ENCODE assay signal across 8 cellular contexts in genomic region chr22:39348909-39349505, GRCh38. TPM values are rescaled to one million over a fixed set of nuclear protein-coding genes. Genes with fewer than 3 reads are reported as not detected.
A peak's percentile ranks its signal among the peaks of the same experiment; 100 is the strongest.
DNase-seq lines count a peak whose midpoint lies in the region; ATAC-seq and TF ChIP-seq lines count a peak whose summit lies in the region.

No MANE protein-coding gene starts in this region.

- H3K27ac ChIP-seq in HUES64 (ENCODE audit: low read depth, low read length): no peak overlapping the region
- H3K27ac ChIP-seq in heart left ventricle: peak overlapping the region in 11 of 12 donors; percentile 46 to 84 (median 66)
- no peak overlapping the region for H3K27ac ChIP-seq in psoas muscle

- H3K36me3 Mint-ChIP-seq in activated CD8-positive, alpha-beta T cell treated with anti-CD3 and anti-CD28 coated beads, Interleukin-2, amount 10 ng/mL, durations not matched to agents 7 days and 5 days (ENCODE audit: low read depth): no peaks in the 10 kb centered on the region

- H3K4me1 ChIP-seq in HUES64 (ENCODE audit: insufficient read depth, low read length) (peaks cover 21% of the 10 kb centered on the region), heart left ventricle (peaks cover 0 to 22% (median 10%) of the 10 kb centered on the region in 12 donors), psoas muscle (peaks cover 7% of the 10 kb centered on the region)

- TF ChIP-seq POLR2A in heart left ventricle (IDR thresholded peaks at IDR 0.05): no peak

- DNase-seq in Ammon's horn (ENCODE audit: low spot score): peak; percentile 78
- no peak for DNase-seq in activated CD8-positive, alpha-beta T cell treated with anti-CD3 and anti-CD28 coated beads, Interleukin-2, amount 10 ng/mL, durations not matched to agents 7 days and 5 days
- DNase-seq in heart left ventricle: peak in 3 of 5 donors; percentile 32 to 50 (median 43)
- DNase-seq in psoas muscle: no peak
- no peak for DNase-seq in HuH-7.5 (ENCODE audit: low spot score)
- no peak for DNase-seq in activated CD4-positive, alpha-beta T cell treated with anti-CD3 and anti-CD28 coated beads, Interleukin-2, amount 50 U/mL, for 1 hour

- H3K9me3 ChIP-seq in HUES64 (ENCODE audit: insufficient read depth, low read depth, low read length) (no peaks in the 10 kb centered on the region), heart left ventricle (no peaks in the 10 kb centered on the region), psoas muscle (no peaks in the 10 kb centered on the region)

- 27% methylated on average over 11 of the region's 11 CpGs for WGBS in HUES64
- WGBS in heart left ventricle, 4 donors: 20 to 30% (median 26%) methylated on average over 11 of the region's 11 CpGs
- WGBS in psoas muscle, 3 donors: 17 to 30% (median 19%) methylated on average over 11 of the region's 11 CpGs

- H3K4me1 Mint-ChIP-seq in activated CD8-positive, alpha-beta T cell treated with anti-CD3 and anti-CD28 coated beads, Interleukin-2, amount 10 ng/mL, durations not matched to agents 7 days and 5 days (ENCODE audit: low read depth): peaks cover 12% of the 10 kb centered on the region

- intact Hi-C loops in heart left ventricle (cut with DNase I) (loop anchor here in 7 of 10 donors (5.0 to 10.0 kb wide), 5 partner anchors 166 to 686 kb away; partner anchors contain the start of gene ATF4 (in 4 of the 7)), psoas muscle (cut with DNase I) (loop anchor here in 1 of 2 donors (10.0 kb wide), 1 partner anchor 166 kb away; no protein-coding TSS in a partner anchor)

- POLR2A ChIA-PET in activated CD8-positive, alpha-beta T cell treated with anti-CD3 and anti-CD28 coated beads, Interleukin-2, amount 10 ng/mL, durations not matched to agents 7 days and 5 days (lab: Charles Lee): interaction anchor here (1.6 kb wide), 1 partner anchor 30 kb away, joined by 5 read pairs; no protein-coding TSS in a partner anchor

- no peaks in the 10 kb centered on the region for H3K9me3 Mint-ChIP-seq in activated CD8-positive, alpha-beta T cell treated with anti-CD3 and anti-CD28 coated beads, Interleukin-2, amount 10 ng/mL, durations not matched to agents 7 days and 5 days (ENCODE audit: insufficient read depth)

- peaks cover 5% of the 10 kb centered on the region for H3K27me3 ChIP-seq in HUES64 (ENCODE audit: insufficient read depth, low read length)
- H3K27me3 ChIP-seq in heart left ventricle: peaks cover 0 to 3% (median 0%) of the 10 kb centered on the region in 9 donors
- no peaks in the 10 kb centered on the region for H3K27me3 ChIP-seq in psoas muscle (ENCODE audit: insufficient read depth in 3 of 3, low read length in 2 of 3)

- H3K36me3 ChIP-seq in HUES64 (ENCODE audit: insufficient read depth, low read length) (no peaks in the 10 kb centered on the region), heart left ventricle (no peaks in the 10 kb centered on the region), psoas muscle (ENCODE audit: insufficient read depth in 1 of 2, low read depth in 1 of 2) (no peaks in the 10 kb centered on the region)

- H3K4me3 Mint-ChIP-seq in activated CD8-positive, alpha-beta T cell treated with anti-CD3 and anti-CD28 coated beads, Interleukin-2, amount 10 ng/mL, durations not matched to agents 7 days and 5 days: peak overlapping the region; percentile 66

- H3K27ac Mint-ChIP-seq in activated CD8-positive, alpha-beta T cell treated with anti-CD3 and anti-CD28 coated beads, Interleukin-2, amount 10 ng/mL, durations not matched to agents 7 days and 5 days: peak overlapping the region; percentile 39

- peak overlapping the region; percentile 73 for H3K4me3 ChIP-seq in HUES64 (ENCODE audit: low read length)
- H3K4me3 ChIP-seq in heart left ventricle: peak overlapping the region; percentile 38 to 97 (median 74)
- H3K4me3 ChIP-seq in psoas muscle: peak overlapping the region; percentile 84

- H3K27me3 Mint-ChIP-seq in activated CD8-positive, alpha-beta T cell treated with anti-CD3 and anti-CD28 coated beads, Interleukin-2, amount 10 ng/mL, durations not matched to agents 7 days and 5 days (ENCODE audit: low read depth): peaks cover 33% of the 10 kb centered on the region

- no peak for TF ChIP-seq CTCF in heart left ventricle (IDR thresholded peaks at IDR 0.05)
- TF ChIP-seq CTCF in psoas muscle (IDR thresholded peaks at IDR 0.05): no peak

- CTCF ChIA-PET in activated CD8-positive, alpha-beta T cell treated with anti-CD3 and anti-CD28 coated beads, Interleukin-2, amount 10 ng/mL, durations not matched to agents 7 days and 5 days (lab: Charles Lee): interaction anchor here (1.0 to 1.3 kb wide), 5 partner anchors 17 to 180 kb away, joined by 3 to 5 read pairs (median 3); no protein-coding TSS in a partner anchor

- ATAC-seq in activated CD8-positive, alpha-beta T cell treated with anti-CD3 and anti-CD28 coated beads, Interleukin-2, amount 10 ng/mL, durations not matched to agents 7 days and 5 days: no peak
- ATAC-seq in heart left ventricle (peak; percentile 35 to 58 (median 48)), psoas muscle (peak in 2 of 4 donors; percentile 27 to 32), GM21381 (IDR thresholded peaks at IDR 0.05; ENCODE audit: unreplicated experiment) (no peak)

- H3K9ac ChIP-seq in HUES64 (ENCODE audit: low read depth, low read length): peak overlapping the region; percentile 71; the same call in 1 of the 2 replicates

RNA-seq across cellular contexts. Expression of gene SYNGR1, which starts 0.8 kb away (rescaled TPM):
- polyA plus RNA-seq in HUES64 (2013, experiment 1 of 2): 12.3 TPM
- 13.8 TPM for polyA plus RNA-seq in HUES64 (2013, experiment 2 of 2)
- total RNA-seq in activated CD8-positive, alpha-beta T cell treated with anti-CD3 and anti-CD28 coated beads, Interleukin-2, amount 10 ng/mL, durations not matched to agents 7 days and 5 days: under 1 TPM; 0.24 to 0.37 TPM
- total RNA-seq in heart left ventricle (10 to 100 TPM; 20.0 to 49.9 (median 38.6) TPM), psoas muscle (10 to 100 TPM; 15.3 to 20.4 (median 16.0) TPM)
- polyA plus RNA-seq in heart left ventricle (10 to 100 TPM; 39.3 to 41.9 TPM), psoas muscle (10 to 100 TPM; 28.5 to 39.9 (median 37.1) TPM)

RNA-seq across cellular contexts. Expression of gene RPL3, which starts 29.6 kb away (rescaled TPM):
- 2,333 TPM for polyA plus RNA-seq in HUES64 (2013, experiment 1 of 2)
- polyA plus RNA-seq in HUES64 (2013, experiment 2 of 2): 2,549 TPM
- total RNA-seq in activated CD8-positive, alpha-beta T cell treated with anti-CD3 and anti-CD28 coated beads, Interleukin-2, amount 10 ng/mL, durations not matched to agents 7 days and 5 days: 1,000 to 10,000 TPM; 1,693 to 1,717 TPM
- total RNA-seq in heart left ventricle (100 to 1,000 TPM; 237 to 911 (median 336) TPM), psoas muscle (100 to 1,000 TPM; 266 to 539 (median 329) TPM)
- polyA plus RNA-seq in heart left ventricle (1,000 to 10,000 TPM in 1 of 2 donors, 100 to 1,000 TPM in 1; 329 to 1,765 TPM), psoas muscle (1,000 to 10,000 TPM in 1 of 3 donors, 100 to 1,000 TPM in 2; 470 to 1,471 (median 727) TPM)

RNA-seq across cellular contexts. Expression of gene TAB1, which starts 50.6 kb away (rescaled TPM):
- polyA plus RNA-seq in HUES64 (2013, experiment 1 of 2): 12.8 TPM
- 17.0 TPM for polyA plus RNA-seq in HUES64 (2013, experiment 2 of 2)
- total RNA-seq in activated CD8-positive, alpha-beta T cell treated with anti-CD3 and anti-CD28 coated beads, Interleukin-2, amount 10 ng/mL, durations not matched to agents 7 days and 5 days: 10 to 100 TPM; 27.0 to 28.5 TPM
- total RNA-seq in heart left ventricle (10 to 100 TPM; 14.5 to 21.7 (median 17.4) TPM), psoas muscle (10 to 100 TPM in 3 of 4 donors, 1 to 10 TPM in 1; 9.7 to 22.1 (median 17.3) TPM)
- polyA plus RNA-seq in heart left ventricle (10 to 100 TPM; 17.8 to 18.1 TPM), psoas muscle (10 to 100 TPM; 10.4 to 17.4 (median 12.8) TPM)

Comparison
In these comparisons a context has a peak if more than half of its experiments do, and no peak if none do; other contexts are left out.
1. DNase-seq: peak in Ammon's horn (single experiment) and heart left ventricle (3 of 5); none in activated CD8-positive, alpha-beta T cell treated with anti-CD3 and anti-CD28 coated beads, Interleukin-2, amount 10 ng/mL, durations not matched to agents 7 days and 5 days (single experiment), psoas muscle (0 of 2), HuH-7.5 (single experiment) and activated CD4-positive, alpha-beta T cell treated with anti-CD3 and anti-CD28 coated beads, Interleukin-2, amount 50 U/mL, for 1 hour (single experiment).
2. H3K27ac ChIP-seq: peak in heart left ventricle (11 of 12); none in HUES64 (single experiment) and psoas muscle (single experiment).
3. ATAC-seq: peak in heart left ventricle (4 of 4); none in activated CD8-positive, alpha-beta T cell treated with anti-CD3 and anti-CD28 coated beads, Interleukin-2, amount 10 ng/mL, durations not matched to agents 7 days and 5 days (single experiment) and GM21381 (single experiment).
4. RNA of gene SYNGR1, which starts 0.8 kb away (total RNA-seq): 20.0 to 49.9 TPM in heart left ventricle and 15.3 to 20.4 TPM in psoas muscle; 0.24 to 0.37 TPM in activated CD8-positive, alpha-beta T cell treated with anti-CD3 and anti-CD28 coated beads, Interleukin-2, amount 10 ng/mL, durations not matched to agents 7 days and 5 days; every median in the first group is over 10 times any median in the second.
5. Peak in every context shown above with its lines, with median percentiles within 50 percentile points of each other: H3K4me3 ChIP-seq.